ENCODE assay signal across 8 cellular contexts in the genomic region with DNA sequence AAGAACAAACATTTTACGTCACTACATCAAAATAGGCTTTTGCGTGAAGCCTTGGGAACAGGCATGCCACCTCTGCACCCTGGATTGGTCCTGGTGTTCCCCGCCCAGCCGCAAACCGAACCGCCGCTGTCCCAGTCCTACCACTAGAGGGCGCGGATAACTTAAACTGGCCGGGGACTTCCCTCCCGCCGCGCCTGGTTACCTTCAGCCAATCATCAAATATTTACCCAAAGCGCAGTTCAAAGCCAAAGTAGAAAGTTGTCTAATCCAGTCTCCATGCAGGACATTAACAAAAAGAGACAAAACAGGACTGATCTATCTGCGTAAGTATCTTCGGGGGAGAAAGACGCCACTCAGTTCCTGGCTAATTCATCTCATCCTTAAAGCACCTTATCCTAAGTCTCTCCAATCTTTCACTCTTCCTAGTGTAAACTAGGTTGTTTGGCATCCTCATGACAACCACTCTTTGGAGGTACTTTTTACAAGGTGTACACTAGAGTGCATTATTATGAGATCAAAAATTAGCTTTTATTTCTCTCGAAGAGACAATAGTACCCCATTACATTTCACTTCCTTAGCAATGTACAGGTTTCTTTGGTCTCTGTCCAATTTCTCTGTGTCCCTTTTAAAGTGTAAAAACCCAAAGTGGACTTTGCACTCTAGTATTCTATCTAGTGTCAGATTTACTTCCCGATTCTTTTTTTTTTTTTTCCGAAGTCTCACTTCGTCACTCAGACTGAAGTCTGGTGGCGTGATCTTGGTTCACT. TPM values are rescaled to one million over a fixed set of nuclear protein-coding genes. Genes with fewer than 3 reads are reported as not detected.
DNase-seq lines count a peak whose midpoint lies in the region; ATAC-seq and TF ChIP-seq lines count a peak whose summit lies in the region.

No MANE protein-coding gene starts in this region.

- peak overlapping the region in 1 of 4 donors; percentile 22 for H3K4me3 ChIP-seq in transverse colon

- TF ChIP-seq EP300 in transverse colon (IDR thresholded peaks at IDR 0.05; ENCODE audit: low read depth) = peak; percentile 41

- DNase-seq in A172 (ENCODE audit: low spot score) = peak; percentile 85
- peak; percentile 23 for DNase-seq in NCI-H1436 treated with DMSO at 0.1 percent for 48 hours (lab: John Stamatoyannopoulos, UW)
- DNase-seq in T follicular helper cell (ENCODE audit: low read depth) = peak; percentile 89
- DNase-seq in activated naive CD8-positive, alpha-beta T cell treated with anti-CD3 and anti-CD28 coated beads, Interleukin-2, amount 50 U/mL, for 16 hours (ENCODE audit: low read depth, low spot score) = peak; percentile 75
- peak; percentile 94 for DNase-seq in Right ventricle myocardium superior
- DNase-seq in posterior cingulate gyrus = peak; percentile 76 to 98 (median 88)
- peak; percentile 96 for DNase-seq in transverse colon

- in situ Hi-C loops in transverse colon (cut with MboI; ENCODE audit: low pct_ligation_motif_present in 1 of 4, low pct_unique_long_range_greater_than_20kb in 1 of 4, low sequenced_read_pairs in 3 of 4) = no loop called here

- H3K36me3 ChIP-seq in transverse colon = no peaks in the 10 kb centered on the region

- peak; percentile 49 for TF ChIP-seq POLR2A in transverse colon (IDR thresholded peaks at IDR 0.05)

- no peaks in the 10 kb centered on the region for H3K27me3 ChIP-seq in transverse colon

- peak; percentile 89 to 98 (median 97) for TF ChIP-seq CTCF in transverse colon (IDR thresholded peaks at IDR 0.05)

- intact Hi-C loops in Right ventricle myocardium superior (cut with DNase I) (loop anchor here (10.0 kb wide), 1 partner anchor 161 kb away; no protein-coding TSS in a partner anchor), posterior cingulate gyrus (cut with DNase I) (loop anchor here (10.0 kb wide), 1 partner anchor 51 kb away; no protein-coding TSS in a partner anchor), transverse colon (cut with DNase I; ENCODE audit: low total_unique reads) (loop anchor here (2.0 kb wide), 1 partner anchor 75 kb away; no protein-coding TSS in a partner anchor)

- no peaks in the 10 kb centered on the region for H3K9me3 ChIP-seq in transverse colon

- ATAC-seq in GM18868 (IDR thresholded peaks at IDR 0.05; ENCODE audit: unreplicated experiment) = peak; percentile 27
- ATAC-seq in Right ventricle myocardium superior (ENCODE audit: poor library complexity) = peak; percentile 52

- 11 to 44% methylated on average over 5 to 22 of the region's 22 CpGs for WGBS in transverse colon (ENCODE audit: low coverage in 1 of 2), 2 donors

- H3K4me1 ChIP-seq in transverse colon = peaks cover 8 to 30% (median 12%) of the 10 kb centered on the region in 4 donors

- peak overlapping the region; percentile 88 to 92 (median 90) for H3K27ac ChIP-seq in transverse colon

RNA-seq across cellular contexts. Expression of gene CRY2, which starts 3.9 kb away (rescaled TPM):
- total RNA-seq in A172 (2014; rRNA removed; shearing (Covaris generic)) = 7.4 and 8.1 TPM in 2 replicates
- total RNA-seq in Right ventricle myocardium superior = 68.3 TPM
- total RNA-seq in transverse colon = 10 to 100 TPM; 42.2 to 73.6 (median 50.2) TPM

RNA-seq across cellular contexts. Expression of gene SLC35C1, which starts 38.4 kb away (rescaled TPM):
- total RNA-seq in A172 (2014; rRNA removed; shearing (Covaris generic)) = 5.4 and 11.2 TPM in 2 replicates
- total RNA-seq in Right ventricle myocardium superior (5.8 TPM), transverse colon (10 to 100 TPM; 28.8 to 62.3 (median 44.4) TPM)

RNA-seq across cellular contexts. Expression of gene MAPK8IP1, which starts 42.1 kb away (rescaled TPM):
- 24.0 and 24.2 TPM in 2 replicates for total RNA-seq in A172 (2014; rRNA removed; shearing (Covaris generic))
- total RNA-seq in Right ventricle myocardium superior (4.5 TPM), transverse colon (10 to 100 TPM in 1 of 4 donors, 1 to 10 TPM in 3; 1.9 to 11.1 (median 2.6) TPM)

Comparison
In these comparisons a context has a peak if more than half of its experiments do, and no peak if none do; other contexts are left out.
1. DNase-seq: peak in every context shown above with its lines; median percentile 96 in transverse colon; 94 in Right ventricle myocardium superior; 89 in T follicular helper cell; 88 in posterior cingulate gyrus; 85 in A172; 75 in activated naive CD8-positive, alpha-beta T cell treated with anti-CD3 and anti-CD28 coated beads, Interleukin-2, amount 50 U/mL, for 16 hours; 23 in NCI-H1436 treated with DMSO at 0.1 percent for 48 hours.